Comparison of ENCODE assay signal across 1 cellular context in genomic region chr3:58025824-58026579, GRCh38.
TF ChIP-seq lines count a peak whose summit lies in the region.

No MANE protein-coding gene starts in this region.

TF ChIP-seq in HEK293, 187 proteins besides CTCF, POLR2A, EP300 and RAD21 (continued from another document):
- TF ChIP-seq MYNN (tag by site-specific recombination; IDR thresholded peaks at IDR 0.05; ENCODE audit: borderline replicate concordance) (no peak), ZSCAN30 (tag by site-specific recombination; IDR thresholded peaks at IDR 0.05) (no peak), ZNF341 (tag by site-specific recombination; IDR thresholded peaks at IDR 0.05; ENCODE audit: low read depth) (peak; percentile 53), ZNF148 (tag by site-specific recombination; IDR thresholded peaks at IDR 0.05; ENCODE audit: borderline replicate concordance) (no peak), ZNF398 (tag by site-specific recombination; IDR thresholded peaks at IDR 0.05) (no peak), HOXD13 (CRISPR knock-in tag; IDR thresholded peaks at IDR 0.05; ENCODE audit: borderline replicate concordance) (no peak), ZNF449 (tag by site-specific recombination; IDR thresholded peaks at IDR 0.05) (no peak), SP3 (tag by site-specific recombination; IDR thresholded peaks at IDR 0.05) (no peak), ZNF521 (tag by site-specific recombination; IDR thresholded peaks at IDR 0.05) (no peak), ZNF473 (tag by site-specific recombination; IDR thresholded peaks at IDR 0.05) (no peak), ZNF580 (tag by site-specific recombination; IDR thresholded peaks at IDR 0.05) (no peak), HOXA7 (CRISPR knock-in tag; IDR thresholded peaks at IDR 0.05; ENCODE audit: borderline replicate concordance) (no peak), ZNF366 (tag by site-specific recombination; conservative IDR thresholded peaks at IDR 0.05) (peak; percentile 31; the same call in 1 of the 2 replicates), MZF1 (tag by site-specific recombination; IDR thresholded peaks at IDR 0.05; ENCODE audit: borderline replicate concordance) (no peak), PRDM2 (tag by site-specific recombination; IDR thresholded peaks at IDR 0.05; ENCODE audit: borderline replicate concordance) (no peak)
TF ChIP-seq in HEK293: peak in this region for 12.
